16 cellular contexts compared by ENCODE assay signal in genomic region chr2:157304811-157305712, GRCh38. TPM values are rescaled to one million over a fixed set of nuclear protein-coding genes. Genes with fewer than 3 reads are reported as not detected.
A peak's percentile ranks its signal among the peaks of the same experiment; 100 is the strongest.
DNase-seq lines count a peak whose midpoint lies in the region; ATAC-seq and TF ChIP-seq lines count a peak whose summit lies in the region.
"Had no signal": no experiment of that assay in that cellular context is flagged by ENCODE, and none has a peak within 500 bp of the region (broad histone marks: within the 10 kb centered on the region; RNA-seq: fewer than 3 reads in every experiment).

No MANE protein-coding gene starts in this region.

- H3K36me3 ChIP-seq in left lung: no peaks in the 10 kb centered on the region

- H3K27ac ChIP-seq in cingulate gyrus (ENCODE audit: low read depth, low read length) (peak overlapping the region; percentile 39), left lung (no peak overlapping the region)
- H3K27ac ChIP-seq: 22Rv1, psoas muscle had no signal

- H3K27me3 ChIP-seq in left lung: peaks cover 0 to 11% of the 10 kb centered on the region in 2 donors

- H3K4me3 ChIP-seq in retinal pigment epithelial cell (ENCODE audit: low read length): no peak overlapping the region
- H3K4me3 ChIP-seq in left lung: no peak overlapping the region
- H3K4me3 ChIP-seq: psoas muscle had no signal

- TF ChIP-seq CTCF in retinal pigment epithelial cell (conservative IDR thresholded peaks at IDR 0.05; ENCODE audit: low read depth, low read length) (no peak), left lung (IDR thresholded peaks at IDR 0.05) (no peak)

- no peak for ATAC-seq in left lung
- ATAC-seq in GM18870 (IDR thresholded peaks at IDR 0.05; ENCODE audit: unreplicated experiment): no peak
- ATAC-seq: psoas muscle had no signal

- no peaks in the 10 kb centered on the region for H3K9me3 ChIP-seq in left lung
- H3K9me3 ChIP-seq: psoas muscle had no signal

- H3K4me1 ChIP-seq in left lung: peaks cover 0 to 3% of the 10 kb centered on the region in 2 donors
- H3K4me1 ChIP-seq: psoas muscle had no signal

- DNase-seq in DMS 273 (lab: John Stamatoyannopoulos, UW; ENCODE audit: unreplicated experiment) (peak; percentile 47), DMS 273 treated with DMSO at 0.1 percent for 48 hours (lab: John Stamatoyannopoulos, UW) (no peak), NCI-H69 (lab: John Stamatoyannopoulos, UW) (peak; percentile 67), retinal pigment epithelial cell (ENCODE audit: low read depth) (peak; percentile 47), D341Med (ENCODE audit: low spot score) (no peak), left lung (no peak)
- DNase-seq: activated CD4-positive, alpha-beta T cell treated with anti-CD3 and anti-CD28 coated beads, Interleukin-2, amount 50 U/mL, for 1 hour; activated effector memory CD4-positive, alpha-beta T cell treated with anti-CD3 and anti-CD28 coated beads, Interleukin-2, amount 50 U/mL, for 16 hours; DND-41; NCI-H1048; psoas muscle; SW 1271 had no signal

- intact Hi-C loops in left lung (cut with DNase I): no loop called here

RNA-seq across cellular contexts. Expression of gene ERMN, which starts 20.6 kb away (rescaled TPM):
- under 1 TPM in 1 of 2 donors, not detected in 1; 0.37 TPM for total RNA-seq in left lung
- total RNA-seq: lung microvascular endothelial cell, psoas muscle had no signal

RNA-seq across cellular contexts. Expression of gene GALNT5, which starts 47.6 kb away (rescaled TPM):
- 10 to 100 TPM; 23.0 to 59.4 TPM for total RNA-seq in left lung

Comparison
In these comparisons a context has a peak if more than half of its experiments do, and no peak if none do; other contexts are left out.
1. DNase-seq: peak in DMS 273 (single experiment), NCI-H69 (single experiment) and retinal pigment epithelial cell (single experiment); none in DMS 273 treated with DMSO at 0.1 percent for 48 hours (single experiment), D341Med (single experiment) and left lung (0 of 2).